In the genomic region with DNA sequence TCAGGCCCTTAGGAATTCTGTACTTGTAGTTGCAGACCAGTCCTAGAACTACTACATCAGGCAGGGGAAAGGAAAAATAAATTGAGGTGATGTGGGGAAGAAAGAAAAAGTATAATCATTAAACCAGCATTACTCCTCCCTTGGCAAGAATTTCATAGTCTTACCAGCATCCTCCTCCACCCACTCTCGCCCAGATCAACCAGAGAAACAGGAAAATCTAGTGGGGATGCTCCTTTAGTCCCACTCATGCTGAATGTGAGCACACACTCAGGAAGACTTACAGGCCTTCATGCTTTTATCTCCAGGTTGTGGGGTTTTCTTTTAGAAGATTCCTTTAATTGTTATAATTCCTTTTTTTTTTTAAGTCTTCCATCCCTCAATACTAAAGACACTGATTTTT, we compare ENCODE assay signal across 13 cellular contexts.
DNase-seq lines count a peak whose midpoint lies in the region; ATAC-seq and TF ChIP-seq lines count a peak whose summit lies in the region.
"Had no signal": no experiment of that assay in that cellular context is flagged by ENCODE, and none has a peak within 500 bp of the region (broad histone marks: within the 10 kb centered on the region; RNA-seq: fewer than 3 reads in every experiment).

No MANE protein-coding gene starts in this region.

- intact Hi-C loops in CD4-positive, alpha-beta T cell (cut with DNase I, micrococcal nuclease): no loop called here
- intact Hi-C loops in natural killer cell (cut with micrococcal nuclease): no loop called here

- CTCF ChIA-PET in CD4-positive, alpha-beta T cell (lab: Charles Lee): no interaction called here

- ATAC-seq in CD4-positive, alpha-beta T cell (ENCODE audit: poor library complexity): no peak
- ATAC-seq in natural killer cell (no peak), HG03469 (IDR thresholded peaks at IDR 0.05; ENCODE audit: unreplicated experiment) (no peak)
- ATAC-seq: HCT116 had no signal

- no peak overlapping the region for H3K4me3 ChIP-seq in esophagus (ENCODE audit: low read depth in 1 of 2, low read length in 2 of 2)
- H3K4me3 ChIP-seq: GM23248 had no signal

- H3K36me3 Mint-ChIP-seq in nephron progenitor cell (ENCODE audit: low read depth): no peaks in the 10 kb centered on the region
- H3K36me3 Mint-ChIP-seq in CD4-positive, alpha-beta T cell (ENCODE audit: low read depth): no peaks in the 10 kb centered on the region
- H3K36me3 Mint-ChIP-seq in natural killer cell: no peaks in the 10 kb centered on the region
- H3K36me3 Mint-ChIP-seq: CD14-positive monocyte had no signal

- DNase-seq in DMS53 (lab: John Stamatoyannopoulos, UW) (peak; percentile 42), DMS53 treated with DMSO at 0.1 percent for 48 hours (lab: John Stamatoyannopoulos, UW; ENCODE audit: unreplicated experiment) (no peak), nephron progenitor cell (no peak), natural killer cell (no peak)
- no peak for DNase-seq in CD4-positive, alpha-beta T cell
- DNase-seq: DMS 273 treated with DMSO at 0.1 percent for 48 hours, EL, GM23248 had no signal

- WGBS in esophagus, 2 donors: 41 to 50% methylated on average over 1 of the region's 1 CpG

- peak overlapping the region; percentile 52 for H3K27ac Mint-ChIP-seq in nephron progenitor cell
- H3K27ac Mint-ChIP-seq in CD4-positive, alpha-beta T cell: no peak overlapping the region
- H3K27ac Mint-ChIP-seq in natural killer cell: no peak overlapping the region
- H3K27ac Mint-ChIP-seq: CD14-positive monocyte had no signal

- H3K27me3 Mint-ChIP-seq in nephron progenitor cell (ENCODE audit: low read depth, poor library complexity) (no peaks in the 10 kb centered on the region), natural killer cell (ENCODE audit: low read depth in 2 of 2) (peaks cover 4 to 26% of the 10 kb centered on the region in 2 donors)
- H3K27me3 Mint-ChIP-seq in CD4-positive, alpha-beta T cell: peaks cover 23% of the 10 kb centered on the region

- no peaks in the 10 kb centered on the region for H3K9me3 ChIP-seq in esophagus (ENCODE audit: control insufficient read depth in 2 of 2, insufficient read depth in 1 of 2, low read depth in 1 of 2, low read length in 1 of 2)
- no peaks in the 10 kb centered on the region for H3K9me3 ChIP-seq in CD4-positive, alpha-beta T cell (ENCODE audit: control insufficient read depth, low read length)

- POLR2A ChIA-PET in CD4-positive, alpha-beta T cell (lab: Charles Lee): no interaction called here

- H3K4me3 Mint-ChIP-seq in nephron progenitor cell: no peak overlapping the region
- H3K4me3 Mint-ChIP-seq in CD4-positive, alpha-beta T cell: no peak overlapping the region
- no peak overlapping the region for H3K4me3 Mint-ChIP-seq in natural killer cell
- H3K4me3 Mint-ChIP-seq: CD14-positive monocyte had no signal

- peaks cover 4 to 15% of the 10 kb centered on the region in 2 donors for H3K4me1 ChIP-seq in esophagus (ENCODE audit: control insufficient read depth in 2 of 2, insufficient read depth in 2 of 2, low read length in 1 of 2)

- no peaks in the 10 kb centered on the region for H3K27me3 ChIP-seq in esophagus (ENCODE audit: control insufficient read depth in 1 of 2, insufficient read depth in 2 of 2, low read length in 2 of 2)
- no peaks in the 10 kb centered on the region for H3K27me3 ChIP-seq in CD4-positive, alpha-beta T cell (ENCODE audit: control insufficient read depth, insufficient read depth, low read length)

- H3K36me3 ChIP-seq in esophagus (ENCODE audit: control insufficient read depth in 2 of 2, insufficient read depth in 2 of 2, low read length in 1 of 2): no peaks in the 10 kb centered on the region

- peak overlapping the region; percentile 38 to 70 for H3K27ac ChIP-seq in esophagus (ENCODE audit: low read depth in 2 of 2, low read length in 1 of 2)
- no peak overlapping the region for H3K27ac ChIP-seq in CD4-positive, alpha-beta T cell (ENCODE audit: low read depth, low read length)
- H3K27ac ChIP-seq: 22Rv1, GM23248 had no signal

- TF ChIP-seq CTCF in nephron progenitor cell (IDR thresholded peaks at IDR 0.05): no peak
- no peak for TF ChIP-seq CTCF in CD4-positive, alpha-beta T cell (IDR thresholded peaks at IDR 0.05)
- TF ChIP-seq CTCF in natural killer cell (IDR thresholded peaks at IDR 0.05): no peak

- H3K4me1 Mint-ChIP-seq in nephron progenitor cell (peaks cover 18% of the 10 kb centered on the region), natural killer cell (no peaks in the 10 kb centered on the region)
- no peaks in the 10 kb centered on the region for H3K4me1 Mint-ChIP-seq in CD4-positive, alpha-beta T cell (ENCODE audit: low read depth)
- H3K4me1 Mint-ChIP-seq: CD14-positive monocyte had no signal

- H3K9me3 Mint-ChIP-seq in nephron progenitor cell: no peaks in the 10 kb centered on the region
- H3K9me3 Mint-ChIP-seq in CD4-positive, alpha-beta T cell: no peaks in the 10 kb centered on the region
- H3K9me3 Mint-ChIP-seq in natural killer cell: no peaks in the 10 kb centered on the region
